27 cellular contexts compared by ENCODE assay signal in genomic region chr5:151632524-151632923, GRCh38. TPM values are rescaled to one million over a fixed set of nuclear protein-coding genes. Genes with fewer than 3 reads are reported as not detected.
DNase-seq lines count a peak whose midpoint lies in the region; ATAC-seq and TF ChIP-seq lines count a peak whose summit lies in the region.
"Had no signal": no experiment of that assay in that cellular context is flagged by ENCODE, and none has a peak within 500 bp of the region (broad histone marks: within the 10 kb centered on the region; RNA-seq: fewer than 3 reads in every experiment).

No MANE protein-coding gene starts in this region.

- WGBS in adrenal gland, 4 donors: 59 to 76% (median 68%) methylated on average over 11 to 15 of the region's 15 CpGs
- 49 to 61% methylated on average over 15 of the region's 15 CpGs for WGBS in heart right ventricle, 2 donors
- WGBS in ovary, 3 donors: 41 to 49% (median 41%) methylated on average over 15 of the region's 15 CpGs

- peak in 5 of 7 donors; percentile 20 to 44 (median 31) for DNase-seq in adrenal gland
- DNase-seq in heart right ventricle: peak; percentile 35 to 73
- DNase-seq in ovary: peak in 3 of 5 donors; percentile 36 to 79 (median 47)
- DNase-seq in activated CD8-positive, alpha-beta T cell treated with anti-CD3 and anti-CD28 coated beads for 36 hours: no peak
- DNase-seq in activated T-cell treated with anti-CD3 and anti-CD28 coated beads, Interleukin-2, amount 50 U/mL, for 4 hours: no peak
- DNase-seq in foreskin melanocyte: no peak
- DNase-seq: activated CD4-positive, alpha-beta T cell treated with anti-CD3 and anti-CD28 coated beads, Interleukin-2, amount 50 U/mL, for 1 hour; activated CD8-positive, alpha-beta memory T cell treated with anti-CD3 and anti-CD28 coated beads, Interleukin-2, amount 10 ng/mL, durations not matched to agents 7 days and 5 days; activated naive CD4-positive, alpha-beta T cell treated with Interleukin-2 at 50 U/mL for 16 hours; activated T-cell treated with anti-CD3 and anti-CD28 coated beads, Interleukin-2, amount 50 U/mL, for 72 hours; Caco-2; foreskin fibroblast; KG1; left colon; mesendoderm; NCI-H146; NCI-H2107; occipital lobe; SIG-M5; spleen; SW 1271 had no signal

- no peaks in the 10 kb centered on the region for H3K9me3 ChIP-seq in HEK293 (ENCODE audit: control insufficient read depth, insufficient read depth, low read depth, low read length)
- H3K9me3 ChIP-seq in adrenal gland (replicated peaks in 1 of 3): no peaks in the 10 kb centered on the region
- no peaks in the 10 kb centered on the region for H3K9me3 ChIP-seq in heart right ventricle
- H3K9me3 ChIP-seq in ovary: no peaks in the 10 kb centered on the region
- H3K9me3 ChIP-seq: BLaER1 treated with 17β-estradiol and CSF1 and Interleukin-3, amounts not matched to agents 10 nM and 100 nM; Caco-2; spleen; upper lobe of left lung had no signal

- no peak overlapping the region for H3K27ac Mint-ChIP-seq in activated CD8-positive, alpha-beta T cell treated with anti-CD3 and anti-CD28 coated beads for 36 hours
- H3K27ac Mint-ChIP-seq: activated CD8-positive, alpha-beta memory T cell treated with anti-CD3 and anti-CD28 coated beads, Interleukin-2, amount 10 ng/mL, durations not matched to agents 7 days and 5 days; activated T-cell treated with anti-CD3 and anti-CD28 coated beads, Interleukin-2, amount 50 U/mL, for 72 hours; brain; WTC11 had no signal

- no peak overlapping the region for H3K4me3 ChIP-seq in HEK293 (ENCODE audit: low read depth, low read length)
- H3K4me3 ChIP-seq in adrenal gland: no peak overlapping the region
- no peak overlapping the region for H3K4me3 ChIP-seq in heart right ventricle
- H3K4me3 ChIP-seq in ovary: no peak overlapping the region
- H3K4me3 ChIP-seq: BLaER1 treated with 17β-estradiol and CSF1 and Interleukin-3, amounts not matched to agents 10 nM and 100 nM; spleen; upper lobe of left lung had no signal

- H3K4me1 ChIP-seq in HEK293 (ENCODE audit: control insufficient read depth, insufficient read depth, low read length): no peaks in the 10 kb centered on the region
- no peaks in the 10 kb centered on the region for H3K4me1 ChIP-seq in adrenal gland (replicated peaks in 1 of 2)
- H3K4me1 ChIP-seq in heart right ventricle: peaks cover 2 to 29% (median 11%) of the 10 kb centered on the region in 9 donors
- H3K4me1 ChIP-seq in ovary (ENCODE audit: insufficient read depth): peaks cover 6% of the 10 kb centered on the region
- H3K4me1 ChIP-seq: Caco-2, spleen, upper lobe of left lung had no signal

- H3K36me3 ChIP-seq in HEK293 (ENCODE audit: control insufficient read depth in 2 of 2, insufficient read depth in 1 of 2, low read length in 2 of 2) (no peaks in the 10 kb centered on the region), adrenal gland (replicated peaks in 1 of 2) (no peaks in the 10 kb centered on the region), heart right ventricle (no peaks in the 10 kb centered on the region), ovary (no peaks in the 10 kb centered on the region)
- H3K36me3 ChIP-seq: BLaER1 treated with 17β-estradiol and CSF1 and Interleukin-3, amounts not matched to agents 10 nM and 100 nM; spleen; upper lobe of left lung had no signal

- no peak for TF ChIP-seq EP300 in ovary (IDR thresholded peaks at IDR 0.05)

- CTCF ChIA-PET in HEK293 (lab: Yijun Ruan, JAX): interaction anchor here (2.6 kb wide), 1 partner anchor 20 kb away, joined by 8 read pairs; no protein-coding TSS in a partner anchor
- CTCF ChIA-PET in activated CD8-positive, alpha-beta T cell treated with anti-CD3 and anti-CD28 coated beads for 36 hours (lab: Charles Lee): interaction anchor here (0.9 to 1.1 kb wide), 2 partner anchors 18 to 26 kb away, joined by 3 to 4 read pairs; no protein-coding TSS in a partner anchor

- POLR2A ChIA-PET in HEK293 (lab: Yijun Ruan, JAX): no interaction called here
- POLR2A ChIA-PET in activated CD8-positive, alpha-beta T cell treated with anti-CD3 and anti-CD28 coated beads for 36 hours (lab: Charles Lee): no interaction called here

- H3K27ac ChIP-seq in HEK293 (ENCODE audit: extremely low read depth, low read depth, low read length): no peak overlapping the region
- no peak overlapping the region for H3K27ac ChIP-seq in adrenal gland
- peak overlapping the region in 1 of 10 donors; percentile 14 for H3K27ac ChIP-seq in heart right ventricle
- no peak overlapping the region for H3K27ac ChIP-seq in ovary
- H3K27ac ChIP-seq: BLaER1 treated with 17β-estradiol and CSF1 and Interleukin-3, amounts not matched to agents 10 nM and 100 nM; spleen; upper lobe of left lung had no signal

- H3K27me3 Mint-ChIP-seq in activated CD8-positive, alpha-beta T cell treated with anti-CD3 and anti-CD28 coated beads for 36 hours: peaks cover 2% of the 10 kb centered on the region
- peaks cover 7% of the 10 kb centered on the region for H3K27me3 Mint-ChIP-seq in activated T-cell treated with anti-CD3 and anti-CD28 coated beads, Interleukin-2, amount 50 U/mL, for 4 hours (ENCODE audit: low read depth)

- H3K9me3 Mint-ChIP-seq in activated CD8-positive, alpha-beta T cell treated with anti-CD3 and anti-CD28 coated beads for 36 hours: no peaks in the 10 kb centered on the region
- H3K9me3 Mint-ChIP-seq in activated T-cell treated with anti-CD3 and anti-CD28 coated beads, Interleukin-2, amount 50 U/mL, for 4 hours: no peaks in the 10 kb centered on the region
- H3K9me3 Mint-ChIP-seq: activated T-cell treated with anti-CD3 and anti-CD28 coated beads, Interleukin-2, amount 50 U/mL, for 72 hours; brain; WTC11 had no signal

- no peak overlapping the region for H3K4me3 Mint-ChIP-seq in activated CD8-positive, alpha-beta T cell treated with anti-CD3 and anti-CD28 coated beads for 36 hours
- no peak overlapping the region for H3K4me3 Mint-ChIP-seq in activated T-cell treated with anti-CD3 and anti-CD28 coated beads, Interleukin-2, amount 50 U/mL, for 4 hours
- H3K4me3 Mint-ChIP-seq: activated CD8-positive, alpha-beta memory T cell treated with anti-CD3 and anti-CD28 coated beads, Interleukin-2, amount 10 ng/mL, durations not matched to agents 7 days and 5 days; activated T-cell treated with anti-CD3 and anti-CD28 coated beads, Interleukin-2, amount 50 U/mL, for 72 hours; brain; WTC11 had no signal

- peak; percentile 60 to 80 (median 74) for ATAC-seq in heart right ventricle
- no peak for ATAC-seq in activated CD8-positive, alpha-beta T cell treated with anti-CD3 and anti-CD28 coated beads for 36 hours
- ATAC-seq in activated T-cell treated with anti-CD3 and anti-CD28 coated beads, Interleukin-2, amount 50 U/mL, for 4 hours: no peak
- ATAC-seq: activated CD8-positive, alpha-beta memory T cell treated with anti-CD3 and anti-CD28 coated beads, Interleukin-2, amount 10 ng/mL, durations not matched to agents 7 days and 5 days; activated T-cell treated with anti-CD3 and anti-CD28 coated beads, Interleukin-2, amount 50 U/mL, for 72 hours; left colon; WTC11 had no signal

- H3K4me1 Mint-ChIP-seq in activated CD8-positive, alpha-beta T cell treated with anti-CD3 and anti-CD28 coated beads for 36 hours (ENCODE audit: low read depth): no peaks in the 10 kb centered on the region
- no peaks in the 10 kb centered on the region for H3K4me1 Mint-ChIP-seq in activated T-cell treated with anti-CD3 and anti-CD28 coated beads, Interleukin-2, amount 50 U/mL, for 4 hours (ENCODE audit: low read depth)
- H3K4me1 Mint-ChIP-seq: activated CD8-positive, alpha-beta memory T cell treated with anti-CD3 and anti-CD28 coated beads, Interleukin-2, amount 10 ng/mL, durations not matched to agents 7 days and 5 days had no signal

- H3K36me3 Mint-ChIP-seq in activated CD8-positive, alpha-beta T cell treated with anti-CD3 and anti-CD28 coated beads for 36 hours (ENCODE audit: low read depth): no peaks in the 10 kb centered on the region
- no peaks in the 10 kb centered on the region for H3K36me3 Mint-ChIP-seq in activated T-cell treated with anti-CD3 and anti-CD28 coated beads, Interleukin-2, amount 50 U/mL, for 4 hours (ENCODE audit: insufficient read depth)
- H3K36me3 Mint-ChIP-seq: activated CD8-positive, alpha-beta memory T cell treated with anti-CD3 and anti-CD28 coated beads, Interleukin-2, amount 10 ng/mL, durations not matched to agents 7 days and 5 days; brain; WTC11 had no signal

- intact Hi-C loops in adrenal gland (cut with DNase I) (no loop called here), heart right ventricle (cut with DNase I) (no loop called here), ovary (cut with DNase I) (no loop called here)
- intact Hi-C loops in activated CD8-positive, alpha-beta T cell treated with anti-CD3 and anti-CD28 coated beads for 36 hours (cut with micrococcal nuclease): no loop called here

- no peak for TF ChIP-seq CTCF in HEK293 (tag by site-specific recombination; IDR thresholded peaks at IDR 0.05)
- TF ChIP-seq CTCF in adrenal gland (IDR thresholded peaks at IDR 0.05): no peak
- TF ChIP-seq CTCF in heart right ventricle (IDR thresholded peaks at IDR 0.05): no peak
- TF ChIP-seq CTCF in ovary (IDR thresholded peaks at IDR 0.05): no peak
- TF ChIP-seq CTCF in activated CD8-positive, alpha-beta T cell treated with anti-CD3 and anti-CD28 coated beads for 36 hours (IDR thresholded peaks at IDR 0.05): no peak

- TF ChIP-seq POLR2A in adrenal gland (IDR thresholded peaks at IDR 0.05) (no peak), ovary (IDR thresholded peaks at IDR 0.05) (no peak)

- H3K27me3 ChIP-seq in adrenal gland: no peaks in the 10 kb centered on the region
- H3K27me3 ChIP-seq in heart right ventricle: peaks cover 0 to 3% (median 0%) of the 10 kb centered on the region in 7 donors
- H3K27me3 ChIP-seq in ovary: no peaks in the 10 kb centered on the region
- H3K27me3 ChIP-seq: BLaER1 treated with 17β-estradiol and CSF1 and Interleukin-3, amounts not matched to agents 10 nM and 100 nM; upper lobe of left lung had no signal

RNA-seq across cellular contexts. Expression of gene FAT2, which starts 41.4 kb away (rescaled TPM):
- total RNA-seq in adrenal gland: under 1 TPM in 2 of 8 donors, not detected in 6; under 0.01 to 0.03 TPM
- under 1 TPM in 2 of 3 donors, not detected in 1; under 0.01 to 0.08 TPM for polyA plus RNA-seq in adrenal gland
- under 1 TPM in 7 of 10 donors, not detected in 3; 0.02 to 0.13 (median 0.02) TPM for total RNA-seq in heart right ventricle
- polyA plus RNA-seq in heart right ventricle: under 1 TPM in 1 of 2 donors, not detected in 1; 0.01 TPM
- total RNA-seq in ovary: under 1 TPM in 6 of 7 donors, not detected in 1; 0.03 to 0.74 (median 0.38) TPM
- polyA plus RNA-seq in ovary: under 1 TPM; 0.01 to 0.03 TPM
- not detected for total RNA-seq in activated CD8-positive, alpha-beta T cell treated with anti-CD3 and anti-CD28 coated beads for 36 hours
- not detected for total RNA-seq in activated T-cell treated with anti-CD3 and anti-CD28 coated beads, Interleukin-2, amount 50 U/mL, for 4 hours
- total RNA-seq: activated CD8-positive, alpha-beta memory T cell treated with anti-CD3 and anti-CD28 coated beads, Interleukin-2, amount 10 ng/mL, durations not matched to agents 7 days and 5 days; activated T-cell treated with anti-CD3 and anti-CD28 coated beads, Interleukin-2, amount 50 U/mL, for 72 hours; left colon; NCI-H460 had no signal

RNA-seq across cellular contexts. Expression of gene SPARC, which starts 54.2 kb away (rescaled TPM):
- total RNA-seq in adrenal gland (1,000 to 10,000 TPM in 4 of 8 donors, 100 to 1,000 TPM in 4; 478 to 3,013 (median 1,213) TPM), heart right ventricle (1,000 to 10,000 TPM in 1 of 10 donors, 100 to 1,000 TPM in 9; 261 to 1,135 (median 456) TPM), ovary (1,000 to 10,000 TPM in 1 of 7 donors, 100 to 1,000 TPM in 6; 220 to 1,059 (median 717) TPM)
- polyA plus RNA-seq in adrenal gland (1,000 to 10,000 TPM in 1 of 3 donors, 100 to 1,000 TPM in 2; 145 to 2,674 (median 298) TPM), heart right ventricle (100 to 1,000 TPM; 144 to 924 TPM), ovary (1,000 to 10,000 TPM in 1 of 2 donors, 100 to 1,000 TPM in 1; 924 to 2,564 TPM)
- total RNA-seq in activated CD8-positive, alpha-beta T cell treated with anti-CD3 and anti-CD28 coated beads for 36 hours: not detected
- total RNA-seq in activated T-cell treated with anti-CD3 and anti-CD28 coated beads, Interleukin-2, amount 50 U/mL, for 4 hours: 1 to 10 TPM; 2.0 to 2.6 (median 2.3) TPM
- total RNA-seq: activated T-cell treated with anti-CD3 and anti-CD28 coated beads, Interleukin-2, amount 50 U/mL, for 72 hours had no signal

Comparison
In these comparisons a context has a peak if more than half of its experiments do, and no peak if none do; other contexts are left out.
1. DNase-seq: peak in adrenal gland (5 of 7), heart right ventricle (2 of 2) and ovary (3 of 5); none in activated CD8-positive, alpha-beta T cell treated with anti-CD3 and anti-CD28 coated beads for 36 hours (single experiment), activated T-cell treated with anti-CD3 and anti-CD28 coated beads, Interleukin-2, amount 50 U/mL, for 4 hours (single experiment) and foreskin melanocyte (single experiment).
2. ATAC-seq: peak in heart right ventricle (8 of 8); none in activated CD8-positive, alpha-beta T cell treated with anti-CD3 and anti-CD28 coated beads for 36 hours (single experiment) and activated T-cell treated with anti-CD3 and anti-CD28 coated beads, Interleukin-2, amount 50 U/mL, for 4 hours (0 of 2).
3. RNA of gene SPARC, which starts 54.2 kb away (total RNA-seq): 478 to 3,013 TPM in adrenal gland, 220 to 1,059 TPM in ovary and 261 to 1,135 TPM in heart right ventricle; 2.0 to 2.6 TPM in activated T-cell treated with anti-CD3 and anti-CD28 coated beads, Interleukin-2, amount 50 U/mL, for 4 hours and not detected in activated CD8-positive, alpha-beta T cell treated with anti-CD3 and anti-CD28 coated beads for 36 hours; every median in the first group is over 10 times any median in the second.